ENCODE assay signal across 8 cellular contexts in genomic region chr1:6448749-6449631, GRCh38. TPM values are rescaled to one million over a fixed set of nuclear protein-coding genes. Genes with fewer than 3 reads are reported as not detected.
DNase-seq lines count a peak whose midpoint lies in the region; ATAC-seq and TF ChIP-seq lines count a peak whose summit lies in the region.

No MANE protein-coding gene starts in this region.

- no peak for TF ChIP-seq CTCF in OCI-LY7 (conservative IDR thresholded peaks at IDR 0.05; ENCODE audit: low read length)

- intact Hi-C loops in OCI-LY7 (cut with micrococcal nuclease; ENCODE audit: unreplicated experiment) = no loop called here

- no peaks in the 10 kb centered on the region for H3K79me2 ChIP-seq in OCI-LY7 (ENCODE audit: insufficient read depth, low read depth, low read length)

- H3K27ac Mint-ChIP-seq in activated CD8-positive, alpha-beta T cell treated with anti-CD3 and anti-CD28 coated beads, Interleukin-2, amount 10 ng/mL, durations not matched to agents 7 days and 5 days = no peak overlapping the region

- peaks cover 12% of the 10 kb centered on the region for H3K4me1 ChIP-seq in OCI-LY7 (ENCODE audit: insufficient read depth, low read length, poor library complexity, severe bottlenecking)

- CTCF ChIA-PET in activated CD8-positive, alpha-beta T cell treated with anti-CD3 and anti-CD28 coated beads, Interleukin-2, amount 10 ng/mL, durations not matched to agents 7 days and 5 days (lab: Charles Lee) = interaction anchor here (0.7 to 2.7 kb wide), 10 partner anchors 8 to 322 kb away, joined by 3 to 15 read pairs (median 4); partner anchors contain the start of genes HES2 and PLEKHG5
- CTCF ChIA-PET in OCI-LY7 (lab: Charles Lee; ENCODE audit: unreplicated experiment) = no interaction called here

- no peaks in the 10 kb centered on the region for H3K9me3 ChIP-seq in OCI-LY7 (ENCODE audit: low read length)

- no TSS peak for BruUV-seq in OCI-LY7 (replicated peaks; lab: Mats Ljungman, UMichigan)

- H3K4me3 Mint-ChIP-seq in activated CD8-positive, alpha-beta T cell treated with anti-CD3 and anti-CD28 coated beads, Interleukin-2, amount 10 ng/mL, durations not matched to agents 7 days and 5 days = no peak overlapping the region

- H3K36me3 ChIP-seq in OCI-LY7 (ENCODE audit: insufficient read depth, low read length) = no peaks in the 10 kb centered on the region

- DNase-seq in stimulated activated CD4-positive, alpha-beta T cell treated with anti-CD3 and anti-CD28 coated beads, Interleukin-4, amount 100 ng/mL, for 1 hour = peak; percentile 42
- no peak for DNase-seq in stimulated activated CD4-positive, alpha-beta T cell treated with anti-CD3 and anti-CD28 coated beads, Interleukin-1b, Interleukin-23, amount 100 ng/mL, for 48 hours
- DNase-seq in activated CD8-positive, alpha-beta T cell treated with anti-CD3 and anti-CD28 coated beads, Interleukin-2, amount 10 ng/mL, durations not matched to agents 7 days and 5 days = no peak
- DNase-seq in islet precursor cell (peak; percentile 79), OCI-LY7 (ENCODE audit: low spot score) (no peak), OCI-M1 (lab: John Stamatoyannopoulos, UW) (no peak), cerebellar cortex (ENCODE audit: low spot score) (no peak)

- peak; percentile 26 for ATAC-seq in activated CD8-positive, alpha-beta T cell treated with anti-CD3 and anti-CD28 coated beads, Interleukin-2, amount 10 ng/mL, durations not matched to agents 7 days and 5 days
- ATAC-seq in HG03025 (IDR thresholded peaks at IDR 0.05; ENCODE audit: low FRiP score, unreplicated experiment) = no peak

- no peak overlapping the region for H3K4me3 ChIP-seq in OCI-LY7 (ENCODE audit: low read depth, low read length, poor library complexity, severe bottlenecking)

- H4K20me1 ChIP-seq in OCI-LY7 (ENCODE audit: insufficient read depth, low read length) = no peaks in the 10 kb centered on the region

- no peak overlapping the region for H2AFZ ChIP-seq in OCI-LY7 (ENCODE audit: low read length)

- peaks cover 57% of the 10 kb centered on the region for H3K27me3 Mint-ChIP-seq in activated CD8-positive, alpha-beta T cell treated with anti-CD3 and anti-CD28 coated beads, Interleukin-2, amount 10 ng/mL, durations not matched to agents 7 days and 5 days (ENCODE audit: low read depth)

- POLR2A ChIA-PET in activated CD8-positive, alpha-beta T cell treated with anti-CD3 and anti-CD28 coated beads, Interleukin-2, amount 10 ng/mL, durations not matched to agents 7 days and 5 days (lab: Charles Lee) = interaction anchor here (0.9 to 1.0 kb wide), 2 partner anchors 11 to 297 kb away, joined by 3 to 4 read pairs; no protein-coding TSS in a partner anchor
- POLR2A ChIA-PET in OCI-LY7 (lab: Charles Lee) = interaction anchor here (0.6 kb wide), 1 partner anchor 29 kb away, joined by 3 read pairs; no protein-coding TSS in a partner anchor

- H3K36me3 Mint-ChIP-seq in activated CD8-positive, alpha-beta T cell treated with anti-CD3 and anti-CD28 coated beads, Interleukin-2, amount 10 ng/mL, durations not matched to agents 7 days and 5 days (ENCODE audit: low read depth) = no peaks in the 10 kb centered on the region

- H3K27ac ChIP-seq in OCI-LY7 (ENCODE audit: low read depth, low read length, poor library complexity, severe bottlenecking) = no peak overlapping the region

- H3K4me1 Mint-ChIP-seq in activated CD8-positive, alpha-beta T cell treated with anti-CD3 and anti-CD28 coated beads, Interleukin-2, amount 10 ng/mL, durations not matched to agents 7 days and 5 days (ENCODE audit: low read depth) = peaks cover 18% of the 10 kb centered on the region

- no peaks in the 10 kb centered on the region for H3K9me3 Mint-ChIP-seq in activated CD8-positive, alpha-beta T cell treated with anti-CD3 and anti-CD28 coated beads, Interleukin-2, amount 10 ng/mL, durations not matched to agents 7 days and 5 days (ENCODE audit: insufficient read depth)

- H3K9me2 ChIP-seq in OCI-LY7 (ENCODE audit: insufficient read depth, low read length) = no peaks in the 10 kb centered on the region

- H3K4me2 ChIP-seq in OCI-LY7 (ENCODE audit: low read length) = no peak overlapping the region

RNA-seq across cellular contexts. Expression of gene TNFRSF25, which starts 17.0 kb away (rescaled TPM):
- total RNA-seq in activated CD8-positive, alpha-beta T cell treated with anti-CD3 and anti-CD28 coated beads, Interleukin-2, amount 10 ng/mL, durations not matched to agents 7 days and 5 days = 10 to 100 TPM; 47.7 to 55.8 TPM
- 1.7 and 2.8 TPM in 2 replicates for total RNA-seq in OCI-LY7 (2014; rRNA removed; shearing (Covaris generic))
- 0.65 and 1.7 TPM in 2 replicates for total RNA-seq in OCI-LY7 (2022)

RNA-seq across cellular contexts. Expression of gene ESPN, which starts 24.4 kb away (rescaled TPM):
- 1 to 10 TPM in 1 of 2 experiments, under 1 TPM in 1; 0.61 to 1.0 TPM for total RNA-seq in activated CD8-positive, alpha-beta T cell treated with anti-CD3 and anti-CD28 coated beads, Interleukin-2, amount 10 ng/mL, durations not matched to agents 7 days and 5 days
- not detected in 2 replicates for total RNA-seq in OCI-LY7 (2014; rRNA removed; shearing (Covaris generic))
- total RNA-seq in OCI-LY7 (2022) = not detected in 2 replicates

RNA-seq across cellular contexts. Expression of gene HES2, which starts 29.3 kb away (rescaled TPM):
- under 1 TPM; 0.05 to 0.45 TPM for total RNA-seq in activated CD8-positive, alpha-beta T cell treated with anti-CD3 and anti-CD28 coated beads, Interleukin-2, amount 10 ng/mL, durations not matched to agents 7 days and 5 days
- not detected in 2 replicates for total RNA-seq in OCI-LY7 (2014; rRNA removed; shearing (Covaris generic))
- total RNA-seq in OCI-LY7 (2022) = not detected in 2 replicates

RNA-seq across cellular contexts. Expression of gene PLEKHG5, which starts 42.5 kb away (rescaled TPM):
- total RNA-seq in activated CD8-positive, alpha-beta T cell treated with anti-CD3 and anti-CD28 coated beads, Interleukin-2, amount 10 ng/mL, durations not matched to agents 7 days and 5 days = 1 to 10 TPM; 2.2 to 2.8 TPM
- total RNA-seq in OCI-LY7 (2014; rRNA removed; shearing (Covaris generic)) = 0.67 and 1.6 TPM in 2 replicates
- total RNA-seq in OCI-LY7 (2022) = 1.7 and 2.4 TPM in 2 replicates

RNA-seq across cellular contexts. Expression of gene ACOT7, which starts 55.4 kb away (rescaled TPM):
- total RNA-seq in activated CD8-positive, alpha-beta T cell treated with anti-CD3 and anti-CD28 coated beads, Interleukin-2, amount 10 ng/mL, durations not matched to agents 7 days and 5 days = 100 to 1,000 TPM in 1 of 2 experiments, 10 to 100 TPM in 1; 97.0 to 102 TPM
- 16.8 and 23.4 TPM in 2 replicates for total RNA-seq in OCI-LY7 (2014; rRNA removed; shearing (Covaris generic))
- total RNA-seq in OCI-LY7 (2022) = 50.5 and 53.6 TPM in 2 replicates

Comparison
In these comparisons a context has a peak if more than half of its experiments do, and no peak if none do; other contexts are left out.
1. DNase-seq: peak in stimulated activated CD4-positive, alpha-beta T cell treated with anti-CD3 and anti-CD28 coated beads, Interleukin-4, amount 100 ng/mL, for 1 hour (single experiment) and islet precursor cell (single experiment); none in stimulated activated CD4-positive, alpha-beta T cell treated with anti-CD3 and anti-CD28 coated beads, Interleukin-1b, Interleukin-23, amount 100 ng/mL, for 48 hours (single experiment), activated CD8-positive, alpha-beta T cell treated with anti-CD3 and anti-CD28 coated beads, Interleukin-2, amount 10 ng/mL, durations not matched to agents 7 days and 5 days (single experiment), OCI-LY7 (single experiment), OCI-M1 (single experiment) and cerebellar cortex (single experiment).
2. RNA of gene TNFRSF25, which starts 17.0 kb away (total RNA-seq): 47.7 to 55.8 TPM in activated CD8-positive, alpha-beta T cell treated with anti-CD3 and anti-CD28 coated beads, Interleukin-2, amount 10 ng/mL, durations not matched to agents 7 days and 5 days; 0.65 to 2.8 TPM in OCI-LY7; every median in the first group is over 10 times any median in the second.